ENCODE assay signal across 20 cellular contexts in genomic region chr1:226887006-226887405, GRCh38.
"Had no signal": no experiment of that assay in that cellular context is flagged by ENCODE, and none has a peak within 500 bp of the region (broad histone marks: within the 10 kb centered on the region; RNA-seq: fewer than 3 reads in every experiment).

No MANE protein-coding gene starts in this region.

- H3K9me3 ChIP-seq: heart left ventricle, left lung, neutrophil, sigmoid colon, suprapubic skin, thyroid gland had no signal

- H3K27me3 ChIP-seq: foreskin keratinocyte, heart left ventricle, left lung, neutrophil, sigmoid colon, suprapubic skin, thyroid gland had no signal

- H3K27ac ChIP-seq: coronary artery, foreskin keratinocyte, left lung, neutrophil, sigmoid colon, skin epidermis, suprapubic skin, thyroid gland had no signal

- ATAC-seq: foreskin keratinocyte; heart left ventricle; left lung; stimulated activated naive CD8-positive, alpha-beta T cell treated with anti-CD3 and anti-CD28 coated beads, Interleukin-15, Interleukin-2, amounts not matched to agents 100 U/mL and 50 U/mL, for 24 hours had no signal

- H3K4me3 ChIP-seq: coronary artery, heart left ventricle, left lung, lung, sigmoid colon, skin epidermis, suprapubic skin, thyroid gland had no signal

- DNase-seq: effector CD4-positive, alpha-beta T cell; endodermal cell; erythroblast; foreskin keratinocyte; heart left ventricle; hypothalamus; islet precursor cell; mesendoderm; naive B cell; sigmoid colon; stimulated activated CD4-positive, alpha-beta T cell treated with anti-CD3 and anti-CD28 coated beads, Interleukin-12 subunit alpha, Interleukin-12 subunit beta, amount 100 ng/mL, for 4 hours; stimulated activated CD4-positive, alpha-beta T cell treated with anti-CD3 and anti-CD28 coated beads, Interleukin-2, amount 100 ng/mL, for 48 hours; stimulated activated naive CD8-positive, alpha-beta T cell treated with anti-CD3 and anti-CD28 coated beads, Interleukin-15, Interleukin-2, amounts not matched to agents 100 U/mL and 50 U/mL, for 24 hours; thyroid gland had no signal

- H3K36me3 ChIP-seq: neutrophil had no signal

- H3K4me1 ChIP-seq: foreskin keratinocyte, suprapubic skin had no signal
